Comparison of ENCODE assay signal across 17 cellular contexts in genomic region chr22:20464912-20465758, GRCh38. TPM values are rescaled to one million over a fixed set of nuclear protein-coding genes. Genes with fewer than 3 reads are reported as not detected.
A peak's percentile ranks its signal among the peaks of the same experiment; 100 is the strongest.
DNase-seq lines count a peak whose midpoint lies in the region; ATAC-seq, FAIRE-seq and TF ChIP-seq lines count a peak whose summit lies in the region.
"Had no signal": no experiment of that assay in that cellular context is flagged by ENCODE, and none has a peak within 500 bp of the region (broad histone marks: within the 10 kb centered on the region; RNA-seq: fewer than 3 reads in every experiment).

No MANE protein-coding gene starts in this region.

- no peak overlapping the region for H3K4me3 ChIP-seq in Karpas-422 (ENCODE audit: low read length)
- no peak overlapping the region for H3K4me3 ChIP-seq in bronchial epithelial cell (ENCODE audit: low read depth, low read length)
- no peak overlapping the region for H3K4me3 ChIP-seq in testis
- H3K4me3 ChIP-seq: cardiac muscle cell, gastrocnemius medialis, thyroid gland had no signal

- no peak overlapping the region for H3K4me2 ChIP-seq in Karpas-422 (ENCODE audit: low read depth, low read length, poor library complexity, severe bottlenecking)

- H3K4me1 ChIP-seq in Karpas-422 (ENCODE audit: low read length): peaks cover 27% of the 10 kb centered on the region
- no peaks in the 10 kb centered on the region for H3K4me1 ChIP-seq in testis

- FAIRE-seq in bronchial epithelial cell (lab: Jason Lieb, UNC): peak; percentile 58

- intact Hi-C loops in testis (cut with DNase I; ENCODE audit: low total_unique reads): no loop called here

- H3K27me3 ChIP-seq in Karpas-422 (ENCODE audit: low read length) (no peaks in the 10 kb centered on the region), bronchial epithelial cell (ENCODE audit: control insufficient read depth, insufficient read depth, low read length) (no peaks in the 10 kb centered on the region), testis (no peaks in the 10 kb centered on the region)
- H3K27me3 ChIP-seq: cardiac muscle cell, gastrocnemius medialis, thyroid gland had no signal

- no peak overlapping the region for H2AFZ ChIP-seq in Karpas-422 (ENCODE audit: low read length)

- no peaks in the 10 kb centered on the region for H3K27me3 Mint-ChIP-seq in activated T-cell treated with anti-CD3 and anti-CD28 coated beads, Interleukin-2, amount 50 U/mL, for 72 hours (ENCODE audit: low read depth)
- no peaks in the 10 kb centered on the region for H3K27me3 Mint-ChIP-seq in progenitor cell of endocrine pancreas

- no peak overlapping the region for H3K9ac ChIP-seq in Karpas-422 (ENCODE audit: low read length)

- H3K9me2 ChIP-seq in Karpas-422 (replicated peaks; ENCODE audit: insufficient read depth, low read length): no peaks in the 10 kb centered on the region

- H3K36me3 ChIP-seq in Karpas-422 (ENCODE audit: insufficient read depth, low read length): no peaks in the 10 kb centered on the region
- peaks cover 6% of the 10 kb centered on the region for H3K36me3 ChIP-seq in bronchial epithelial cell (ENCODE audit: control insufficient read depth, insufficient read depth, low read length)
- no peaks in the 10 kb centered on the region for H3K36me3 ChIP-seq in testis (ENCODE audit: low read depth, missing control alignments)

- H4K20me1 ChIP-seq in Karpas-422 (ENCODE audit: insufficient read depth, low read depth, low read length): no peaks in the 10 kb centered on the region

- peaks cover 0 to 6% of the 10 kb centered on the region in 2 donors for H3K36me3 Mint-ChIP-seq in activated T-cell treated with anti-CD3 and anti-CD28 coated beads, Interleukin-2, amount 50 U/mL, for 72 hours (ENCODE audit: insufficient read depth in 2 of 2)
- peaks cover 10% of the 10 kb centered on the region for H3K36me3 Mint-ChIP-seq in progenitor cell of endocrine pancreas (ENCODE audit: insufficient read depth)
- H3K36me3 Mint-ChIP-seq: WTC11 had no signal

- H3K4me1 Mint-ChIP-seq in activated T-cell treated with anti-CD3 and anti-CD28 coated beads, Interleukin-2, amount 50 U/mL, for 72 hours (ENCODE audit: low read depth): peaks cover 63% of the 10 kb centered on the region
- peaks cover 7% of the 10 kb centered on the region for H3K4me1 Mint-ChIP-seq in progenitor cell of endocrine pancreas (ENCODE audit: low read depth)

- no peak for DNase-seq in activated T-cell treated with anti-CD3 and anti-CD28 coated beads, Interleukin-2, amount 50 U/mL, for 72 hours
- DNase-seq in activated T-cell treated with anti-CD3 and anti-CD28 coated beads, Interleukin-2, amount 50 U/mL, for 48 hours: no peak
- no peak for DNase-seq in Karpas-422
- no peak for DNase-seq in bronchial epithelial cell (ENCODE audit: low read depth)
- DNase-seq in progenitor cell of endocrine pancreas (ENCODE audit: low spot score, unreplicated experiment): no peak
- DNase-seq in testis: no peak
- DNase-seq: DMS79 treated with DMSO at 0.1 percent for 48 hours, erythroblast, gastrocnemius medialis, NCI-H2227 treated with DMSO at 0.1 percent for 48 hours, NCI-H82, SHP77 treated with DMSO at 0.1 percent for 48 hours, thyroid gland had no signal

- H3K27ac ChIP-seq in Karpas-422 (ENCODE audit: low read length) (peak overlapping the region; percentile 94; the same call in 1 of the 2 replicates), testis (no peak overlapping the region)
- H3K27ac ChIP-seq: cardiac muscle cell, gastrocnemius medialis, thyroid gland had no signal

- H3K79me2 ChIP-seq in Karpas-422 (ENCODE audit: low read length): 0 out of 2 replicates have a peak, but pooled peaks cover 3% of the 10 kb centered on the region

- peak overlapping the region; percentile 75 for H3K27ac Mint-ChIP-seq in activated T-cell treated with anti-CD3 and anti-CD28 coated beads, Interleukin-2, amount 50 U/mL, for 72 hours
- H3K27ac Mint-ChIP-seq in progenitor cell of endocrine pancreas: peak overlapping the region; percentile 85
- H3K27ac Mint-ChIP-seq: WTC11 had no signal

- no peaks in the 10 kb centered on the region for H3K9me3 Mint-ChIP-seq in activated T-cell treated with anti-CD3 and anti-CD28 coated beads, Interleukin-2, amount 50 U/mL, for 72 hours
- H3K9me3 Mint-ChIP-seq in progenitor cell of endocrine pancreas (ENCODE audit: low read depth): no peaks in the 10 kb centered on the region
- H3K9me3 Mint-ChIP-seq: WTC11 had no signal

- no peak for ATAC-seq in activated T-cell treated with anti-CD3 and anti-CD28 coated beads, Interleukin-2, amount 50 U/mL, for 72 hours (replicated peaks in 1 of 2)
- ATAC-seq in GM19455 (IDR thresholded peaks at IDR 0.05; ENCODE audit: unreplicated experiment) (no peak), HG02759 (IDR thresholded peaks at IDR 0.05; ENCODE audit: unreplicated experiment) (no peak)
- ATAC-seq: gastrocnemius medialis, WTC11 had no signal

- peak overlapping the region; percentile 42 to 61 for H3K4me3 Mint-ChIP-seq in activated T-cell treated with anti-CD3 and anti-CD28 coated beads, Interleukin-2, amount 50 U/mL, for 72 hours
- H3K4me3 Mint-ChIP-seq in progenitor cell of endocrine pancreas (ENCODE audit: low read depth): no peak overlapping the region
- H3K4me3 Mint-ChIP-seq: WTC11 had no signal

- WGBS in testis, 2 donors: 95 to 96% methylated on average over 22 to 32 of the region's 32 CpGs

- no peaks in the 10 kb centered on the region for H3K9me3 ChIP-seq in Karpas-422 (ENCODE audit: low read length)
- no peaks in the 10 kb centered on the region for H3K9me3 ChIP-seq in testis
- H3K9me3 ChIP-seq: gastrocnemius medialis, thyroid gland had no signal

- TF ChIP-seq POLR2A in testis (IDR thresholded peaks at IDR 0.05): no peak

- TF ChIP-seq CTCF in bronchial epithelial cell (IDR thresholded peaks at IDR 0.05; ENCODE audit: insufficient read depth, low read length, severe bottlenecking) (no peak), progenitor cell of endocrine pancreas (IDR thresholded peaks at IDR 0.05; ENCODE audit: unreplicated experiment) (no peak), testis (IDR thresholded peaks at IDR 0.05) (no peak)

RNA-seq across cellular contexts. Expression of gene SCARF2, which starts 27.5 kb away (rescaled TPM):
- 1 to 10 TPM; 1.0 to 1.4 TPM for total RNA-seq in activated T-cell treated with anti-CD3 and anti-CD28 coated beads, Interleukin-2, amount 50 U/mL, for 72 hours
- total RNA-seq in Karpas-422 (2014; rRNA removed; shearing (Covaris generic); ENCODE audit: low replicate concordance): 0.67 and 2.2 TPM in 2 replicates
- 0.26 and 0.53 TPM in 2 replicates for total RNA-seq in bronchial epithelial cell
- total RNA-seq in progenitor cell of endocrine pancreas: 14.4 and 14.6 TPM in 2 replicates
- 10 to 100 TPM; 10.4 to 12.3 TPM for total RNA-seq in testis
- 3.3 TPM for polyA plus RNA-seq in testis (ENCODE audit: insufficient read depth, low read depth, low replicate concordance)

RNA-seq across cellular contexts. Expression of gene KLHL22, which starts 30.5 kb away (rescaled TPM):
- total RNA-seq in activated T-cell treated with anti-CD3 and anti-CD28 coated beads, Interleukin-2, amount 50 U/mL, for 72 hours: 10 to 100 TPM; 21.4 to 26.5 TPM
- 9.7 and 23.7 TPM in 2 replicates for total RNA-seq in Karpas-422 (2014; rRNA removed; shearing (Covaris generic); ENCODE audit: low replicate concordance)
- total RNA-seq in bronchial epithelial cell: 15.7 and 17.1 TPM in 2 replicates
- total RNA-seq in progenitor cell of endocrine pancreas: 47.3 and 51.6 TPM in 2 replicates
- total RNA-seq in testis: 10 to 100 TPM; 39.8 to 41.7 TPM
- 18.1 TPM for polyA plus RNA-seq in testis (ENCODE audit: insufficient read depth, low read depth, low replicate concordance)

RNA-seq across cellular contexts. Expression of gene MED15, which starts 42.3 kb away (rescaled TPM):
- total RNA-seq in activated T-cell treated with anti-CD3 and anti-CD28 coated beads, Interleukin-2, amount 50 U/mL, for 72 hours: 100 to 1,000 TPM; 106 to 113 TPM
- total RNA-seq in Karpas-422 (2014; rRNA removed; shearing (Covaris generic); ENCODE audit: low replicate concordance): 36.9 and 70.3 TPM in 2 replicates
- 20.5 and 22.5 TPM in 2 replicates for total RNA-seq in bronchial epithelial cell
- total RNA-seq in progenitor cell of endocrine pancreas: 77.8 and 78.0 TPM in 2 replicates
- total RNA-seq in testis: 100 to 1,000 TPM in 1 of 2 donors, 10 to 100 TPM in 1; 81.6 to 101 TPM
- 71.0 TPM for polyA plus RNA-seq in testis (ENCODE audit: insufficient read depth, low read depth, low replicate concordance)
